Comparison of ENCODE assay signal across 8 cellular contexts in the genomic region with DNA sequence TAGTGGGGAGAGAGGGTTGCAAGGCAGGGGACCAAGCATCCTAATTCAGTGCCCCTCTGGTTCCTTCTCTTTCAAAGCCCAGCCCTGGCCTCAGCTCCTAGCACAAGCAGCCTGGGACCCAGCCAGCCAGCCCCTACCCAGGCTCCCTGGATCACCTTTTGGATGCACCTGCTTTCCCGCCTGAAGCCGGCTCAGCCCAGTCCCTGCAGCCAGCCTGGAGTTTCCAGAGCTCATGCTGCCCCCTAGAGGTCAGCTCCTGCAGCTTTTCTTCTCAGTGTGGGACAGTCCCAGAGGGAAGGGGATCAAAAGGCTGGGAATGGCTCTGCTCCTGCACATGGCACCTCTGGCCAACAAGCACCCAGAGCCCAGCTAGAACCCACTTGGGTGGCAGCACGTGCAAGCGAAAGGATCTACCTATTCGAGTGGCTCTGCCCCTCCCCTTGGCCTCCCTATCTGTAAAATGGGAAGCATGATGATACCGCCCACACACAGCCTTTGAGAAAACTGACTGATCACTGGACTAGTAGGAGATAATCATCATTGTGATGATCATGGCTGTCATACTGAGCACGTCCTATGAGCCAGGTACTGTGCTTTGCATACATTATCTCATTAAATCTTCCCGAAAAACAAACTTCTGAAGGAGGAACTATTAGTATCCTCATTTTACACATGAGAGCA. TPM values are rescaled to one million over a fixed set of nuclear protein-coding genes. Genes with fewer than 3 reads are reported as not detected.
DNase-seq lines count a peak whose midpoint lies in the region; ATAC-seq and TF ChIP-seq lines count a peak whose summit lies in the region.

No MANE protein-coding gene starts in this region.

- no peaks in the 10 kb centered on the region for H3K36me3 Mint-ChIP-seq in Caco-2 (ENCODE audit: insufficient read depth, unreplicated experiment)

- WGBS in smooth muscle cell (ENCODE audit: low lambda C conversion rate) = 26% methylated on average over 8 of the region's 8 CpGs

- H3F3A ChIP-seq in smooth muscle cell (ENCODE audit: low read depth) = no peaks in the 10 kb centered on the region

- H3K36me3 ChIP-seq in Caco-2 (ENCODE audit: control insufficient read depth, insufficient read depth, low read length) (no peaks in the 10 kb centered on the region), SJSA1 (no peaks in the 10 kb centered on the region), smooth muscle cell (ENCODE audit: low read depth) (no peaks in the 10 kb centered on the region)

- H2AFZ ChIP-seq in smooth muscle cell (ENCODE audit: low read depth) = no peak overlapping the region

- no peak overlapping the region for H3K27ac Mint-ChIP-seq in Caco-2 (ENCODE audit: unreplicated experiment)

- POLR2A ChIA-PET in Caco-2 (lab: Charles Lee) = interaction anchor here (0.6 kb wide), 1 partner anchor 533 kb away, joined by 3 read pairs; no protein-coding TSS in a partner anchor

- peak; percentile 72 to 81 for DNase-seq in Caco-2
- DNase-seq in HS-5 (ENCODE audit: low read depth) = peak; percentile 29
- DNase-seq in SJSA1 (ENCODE audit: low read depth in 1 of 2, low spot score in 2 of 2) = peak; percentile 57 to 73
- peak; percentile 13 for DNase-seq in astrocyte of the cerebellum (ENCODE audit: low read depth)
- peak in 43 of 51 donors; percentile 3 to 75 (median 26) for DNase-seq in hypothalamus (lab: John Stamatoyannopoulos, UW)
- peak; percentile 6 for DNase-seq in smooth muscle cell (lab: John Stamatoyannopoulos, UW; ENCODE audit: unreplicated experiment)

- H3K27me3 Mint-ChIP-seq in Caco-2 (ENCODE audit: insufficient read depth, unreplicated experiment) = peaks cover under 1% of the 10 kb centered on the region

- no peak overlapping the region for H3K27ac ChIP-seq in SJSA1
- no peak overlapping the region for H3K27ac ChIP-seq in smooth muscle cell (ENCODE audit: low read depth)

- H3K4me1 ChIP-seq in Caco-2 (no peaks in the 10 kb centered on the region), SJSA1 (replicated peaks) (no peaks in the 10 kb centered on the region), smooth muscle cell (ENCODE audit: low read depth) (no peaks in the 10 kb centered on the region)

- no peak overlapping the region for H3K9ac ChIP-seq in smooth muscle cell (ENCODE audit: low read depth)

- H3K9me3 ChIP-seq in Caco-2 (no peaks in the 10 kb centered on the region), SJSA1 (replicated peaks) (no peaks in the 10 kb centered on the region), smooth muscle cell (replicated peaks; ENCODE audit: low read depth) (no peaks in the 10 kb centered on the region)

- peaks cover 7% of the 10 kb centered on the region for H3K4me1 Mint-ChIP-seq in Caco-2 (ENCODE audit: low read depth, unreplicated experiment)

- no peaks in the 10 kb centered on the region for H3K79me2 ChIP-seq in smooth muscle cell (ENCODE audit: low read depth)

- ATAC-seq in GM19395 (IDR thresholded peaks at IDR 0.05; ENCODE audit: unreplicated experiment) = peak; percentile 77
- ATAC-seq in HG02852 (IDR thresholded peaks at IDR 0.05; ENCODE audit: unreplicated experiment) = no peak

- no peak overlapping the region for H3K4me3 Mint-ChIP-seq in Caco-2 (ENCODE audit: unreplicated experiment)

- no peaks in the 10 kb centered on the region; the same call in 1 of the 2 replicates for H3K27me3 ChIP-seq in Caco-2 (replicated peaks; ENCODE audit: control insufficient read depth, insufficient read depth, low read length)
- peaks cover 17% of the 10 kb centered on the region; the same call in 1 of the 2 replicates for H3K27me3 ChIP-seq in SJSA1 (replicated peaks)
- H3K27me3 ChIP-seq in smooth muscle cell (ENCODE audit: low read depth) = no peaks in the 10 kb centered on the region

- no TSS peak for BruUV-seq in Caco-2 (replicated peaks; lab: Mats Ljungman, UMichigan)

- peak; percentile 74 to 90 for TF ChIP-seq CTCF in Caco-2 (IDR thresholded peaks at IDR 0.05; ENCODE audit: insufficient read depth in 1 of 2, low read depth in 1 of 2, low read length in 1 of 2, severe bottlenecking in 1 of 2, unreplicated experiment in 1 of 2)
- TF ChIP-seq CTCF in astrocyte of the cerebellum (IDR thresholded peaks at IDR 0.05; ENCODE audit: low read depth, low read length, missing control alignments) = peak; percentile 92
- peak; percentile 86 for TF ChIP-seq CTCF in smooth muscle cell (IDR thresholded peaks at IDR 0.05; ENCODE audit: borderline replicate concordance, insufficient read depth, poor library complexity, severe bottlenecking)

- no peaks in the 10 kb centered on the region for H4K20me1 ChIP-seq in smooth muscle cell (ENCODE audit: low read depth)

- intact Hi-C loops in Caco-2 (cut with micrococcal nuclease; ENCODE audit: unreplicated experiment) = loop anchor here (1.0 kb wide), 1 partner anchor 84 kb away; no protein-coding TSS in a partner anchor

- CTCF ChIA-PET in Caco-2 (lab: Charles Lee) = interaction anchor here (1.0 to 1.4 kb wide), 7 partner anchors 18 to 85 kb away, joined by 3 to 13 read pairs (median 5); no protein-coding TSS in a partner anchor

- H3K4me2 ChIP-seq in smooth muscle cell = no peak overlapping the region

- in situ Hi-C loops in astrocyte of the cerebellum (cut with HindIII; ENCODE audit: low sequenced_read_pairs) = no loop called here

- H3K9me3 Mint-ChIP-seq in Caco-2 (ENCODE audit: unreplicated experiment) = no peaks in the 10 kb centered on the region

- H3K4me3 ChIP-seq in Caco-2 (ENCODE audit: low read depth, low read length) (no peak overlapping the region), SJSA1 (no peak overlapping the region), astrocyte of the cerebellum (ENCODE audit: low read depth, low read length) (no peak overlapping the region), smooth muscle cell (no peak overlapping the region)

RNA-seq across cellular contexts. Expression of gene C5orf58, which starts 48.6 kb away (rescaled TPM):
- not detected in 2 replicates for total RNA-seq in Caco-2 (2022)
- not detected in 2 replicates for total RNA-seq in SJSA1 (2014; rRNA removed; shearing (Covaris generic))
- not detected in 2 replicates for total RNA-seq in smooth muscle cell
- not detected in 2 replicates for polyA plus RNA-seq in smooth muscle cell

Comparison
In these comparisons a context has a peak if more than half of its experiments do, and no peak if none do; other contexts are left out.
1. DNase-seq: peak in every context shown above with its lines; median percentile 76 in Caco-2; 65 in SJSA1; 29 in HS-5; 26 in hypothalamus; 13 in astrocyte of the cerebellum; 6 in smooth muscle cell.